ENCODE assay signal across 8 cellular contexts in genomic region chr16:89711601-89712475, GRCh38. TPM values are rescaled to one million over a fixed set of nuclear protein-coding genes. Genes with fewer than 3 reads are reported as not detected.
A peak's percentile ranks its signal among the peaks of the same experiment; 100 is the strongest.
DNase-seq lines count a peak whose midpoint lies in the region; TF ChIP-seq lines count a peak whose summit lies in the region.

No MANE protein-coding gene starts in this region.

- intact Hi-C loops in posterior vena cava (cut with DNase I), result no loop called here

- peak overlapping the region; percentile 53 for H3K4me3 ChIP-seq in astrocyte of the spinal cord (ENCODE audit: low read depth, low read length)

- no peak for TF ChIP-seq CTCF in GM10266 (IDR thresholded peaks at IDR 0.05; ENCODE audit: control insufficient read depth, insufficient read depth, low read depth, missing control alignments)
- no peak for TF ChIP-seq CTCF in astrocyte of the spinal cord (IDR thresholded peaks at IDR 0.05; ENCODE audit: low read depth, low read length)

- peak; percentile 99 for DNase-seq in GM10266 (ENCODE audit: extremely low spot score)
- peak in 68 of 76 experiments; percentile 25 to 86 (median 66) for DNase-seq in HUDEP-2 (lab: John Stamatoyannopoulos, UW; ENCODE audit: unreplicated experiment in 76 of 76)
- DNase-seq in T-helper 22 cell (ENCODE audit: low read depth), result peak; percentile 45
- peak; percentile 56 for DNase-seq in astrocyte of the spinal cord (ENCODE audit: low read depth, low spot score)
- DNase-seq in kidney glomerular epithelial cell (lab: John Stamatoyannopoulos, UW), result peak; percentile 37
- peak; percentile 64 to 82 for DNase-seq in stimulated activated CD8-positive, alpha-beta memory T cell treated with anti-CD3 and anti-CD28 coated beads, Interleukin-2, amount 100 ng/mL, for 48 hours (ENCODE audit: low read depth in 2 of 2)
- no peak for DNase-seq in posterior vena cava (ENCODE audit: low spot score)
- DNase-seq in NCI-H226, result no peak

- in situ Hi-C loops in astrocyte of the spinal cord (cut with HindIII; ENCODE audit: low sequenced_read_pairs), result no loop called here

RNA-seq across cellular contexts. Expression of gene VPS9D1, which starts 8.9 kb away (rescaled TPM):
- 10 to 100 TPM in 1 of 2 donors, 1 to 10 TPM in 1; 8.4 to 11.8 TPM for total RNA-seq in posterior vena cava

RNA-seq across cellular contexts. Expression of gene ZNF276, which starts 9.5 kb away (rescaled TPM):
- 10 to 100 TPM; 16.4 to 17.4 TPM for total RNA-seq in posterior vena cava

RNA-seq across cellular contexts. Expression of gene SPATA2L, which starts 10.3 kb away (rescaled TPM):
- 10 to 100 TPM in 1 of 2 donors, 1 to 10 TPM in 1; 7.9 to 13.0 TPM for total RNA-seq in posterior vena cava

RNA-seq across cellular contexts. Expression of gene CDK10, which starts 25.3 kb away (rescaled TPM):
- 10 to 100 TPM; 33.7 to 37.5 TPM for total RNA-seq in posterior vena cava

RNA-seq across cellular contexts. Expression of gene SPATA33, which starts 54.2 kb away (rescaled TPM):
- total RNA-seq in posterior vena cava, result 1 to 10 TPM; 5.0 to 5.8 TPM

Comparison
In these comparisons a context has a peak if more than half of its experiments do, and no peak if none do; other contexts are left out.
1. DNase-seq: peak in GM10266 (single experiment), HUDEP-2 (68 of 76), T-helper 22 cell (single experiment), astrocyte of the spinal cord (single experiment), kidney glomerular epithelial cell (single experiment) and stimulated activated CD8-positive, alpha-beta memory T cell treated with anti-CD3 and anti-CD28 coated beads, Interleukin-2, amount 100 ng/mL, for 48 hours (2 of 2); none in posterior vena cava (single experiment) and NCI-H226 (single experiment).